Comparison of ENCODE assay signal across 8 cellular contexts in genomic region chr5:68251386-68251785, GRCh38. TPM values are rescaled to one million over a fixed set of nuclear protein-coding genes. Genes with fewer than 3 reads are reported as not detected.
DNase-seq lines count a peak whose midpoint lies in the region; ATAC-seq, FAIRE-seq and TF ChIP-seq lines count a peak whose summit lies in the region.

No MANE protein-coding gene starts in this region.

- no peak overlapping the region for H3K4me3 ChIP-seq in astrocyte (ENCODE audit: insufficient read depth, low read depth, low read length)
- peak overlapping the region; percentile 5 for H3K4me3 ChIP-seq in naive thymus-derived CD4-positive, alpha-beta T cell (ENCODE audit: low read length)

- peak overlapping the region; percentile 31 for H3K4me2 ChIP-seq in astrocyte (ENCODE audit: low read length)

- no peaks in the 10 kb centered on the region for H3K27me3 ChIP-seq in astrocyte (ENCODE audit: insufficient read depth, low read length)
- no peaks in the 10 kb centered on the region for H3K27me3 ChIP-seq in naive thymus-derived CD4-positive, alpha-beta T cell (ENCODE audit: control insufficient read depth in 2 of 2, insufficient read depth in 2 of 2, low read length in 2 of 2)

- no peaks in the 10 kb centered on the region for H3K9me3 ChIP-seq in astrocyte (ENCODE audit: insufficient read depth, low read depth, low read length)
- H3K9me3 ChIP-seq in naive thymus-derived CD4-positive, alpha-beta T cell (ENCODE audit: control insufficient read depth in 2 of 3, low read length in 3 of 3) = no peaks in the 10 kb centered on the region

- no peaks in the 10 kb centered on the region for H3K9me3 Mint-ChIP-seq in astrocyte (ENCODE audit: unreplicated experiment)
- H3K9me3 Mint-ChIP-seq in naive thymus-derived CD4-positive, alpha-beta T cell = no peaks in the 10 kb centered on the region

- DNase-seq in T-helper 22 cell (ENCODE audit: low read depth) (peak; percentile 29), astrocyte (ENCODE audit: low read depth) (peak; percentile 40), substantia nigra (lab: John Stamatoyannopoulos, UW) (peak in 2 of 49 donors; percentile 33 to 35), putamen (ENCODE audit: low spot score) (no peak), SKM-1 (lab: John Stamatoyannopoulos, UW; ENCODE audit: unreplicated experiment) (no peak), NCI-H748 (lab: John Stamatoyannopoulos, UW; ENCODE audit: unreplicated experiment) (no peak)
- DNase-seq in naive thymus-derived CD4-positive, alpha-beta T cell = peak in 7 of 9 donors; percentile 28 to 70 (median 41)

- no peak overlapping the region for H3K9ac ChIP-seq in astrocyte (ENCODE audit: low read length)

- TF ChIP-seq CTCF in astrocyte (IDR thresholded peaks at IDR 0.05; ENCODE audit: insufficient read depth, low read depth, low read length) = no peak

- peaks cover 24% of the 10 kb centered on the region for H4K20me1 ChIP-seq in astrocyte (ENCODE audit: insufficient read depth, low read length)

- CTCF ChIA-PET in naive thymus-derived CD4-positive, alpha-beta T cell (lab: Charles Lee) = interaction anchor here (0.7 to 3.9 kb wide), 2 partner anchors 159 to 1005 kb away, joined by 4 to 33 read pairs; no protein-coding TSS in a partner anchor

- no peak overlapping the region for H3K27ac Mint-ChIP-seq in astrocyte (ENCODE audit: unreplicated experiment)
- peak overlapping the region; percentile 10 to 95 (median 91) for H3K27ac Mint-ChIP-seq in naive thymus-derived CD4-positive, alpha-beta T cell

- peaks cover 10% of the 10 kb centered on the region for H3K4me1 ChIP-seq in astrocyte (ENCODE audit: insufficient read depth, low read length)
- H3K4me1 ChIP-seq in naive thymus-derived CD4-positive, alpha-beta T cell (ENCODE audit: control insufficient read depth in 2 of 2, insufficient read depth in 2 of 2, low read length in 2 of 2) = peaks cover 51 to 66% of the 10 kb centered on the region in 2 donors

- no peaks in the 10 kb centered on the region for H3K36me3 ChIP-seq in astrocyte (ENCODE audit: insufficient read depth, low read length)
- H3K36me3 ChIP-seq in naive thymus-derived CD4-positive, alpha-beta T cell (ENCODE audit: control insufficient read depth in 2 of 3, insufficient read depth in 3 of 3, low read length in 3 of 3) = no peaks in the 10 kb centered on the region

- H3K36me3 Mint-ChIP-seq in astrocyte (ENCODE audit: low read depth, unreplicated experiment) = no peaks in the 10 kb centered on the region
- peaks cover 0 to 2% (median 0%) of the 10 kb centered on the region in 5 donors for H3K36me3 Mint-ChIP-seq in naive thymus-derived CD4-positive, alpha-beta T cell

- peaks cover 20% of the 10 kb centered on the region for H3K4me1 Mint-ChIP-seq in astrocyte (ENCODE audit: low read depth, unreplicated experiment)
- H3K4me1 Mint-ChIP-seq in naive thymus-derived CD4-positive, alpha-beta T cell = peaks cover 65 to 94% (median 89%) of the 10 kb centered on the region in 7 donors

- H3K27ac ChIP-seq in astrocyte (ENCODE audit: low read depth, low read length) (no peak overlapping the region), substantia nigra (ENCODE audit: low read depth, low read length, poor library complexity, severe bottlenecking) (peak overlapping the region; percentile 39)
- H3K27ac ChIP-seq in naive thymus-derived CD4-positive, alpha-beta T cell (ENCODE audit: low read depth, low read length) = peak overlapping the region; percentile 60

- POLR2A ChIA-PET in naive thymus-derived CD4-positive, alpha-beta T cell (lab: Charles Lee) = interaction anchor here (1.0 to 2.7 kb wide), 4 partner anchors 13 to 1005 kb away, joined by 3 to 14 read pairs (median 4); partner anchors contain the start of gene PIK3R1

- H3K79me2 ChIP-seq in astrocyte (ENCODE audit: insufficient read depth, low read length) = peaks cover 12% of the 10 kb centered on the region

- no peak overlapping the region for H3K4me3 Mint-ChIP-seq in astrocyte (ENCODE audit: unreplicated experiment)
- H3K4me3 Mint-ChIP-seq in naive thymus-derived CD4-positive, alpha-beta T cell = peak overlapping the region; percentile 15 to 79 (median 58)

- ATAC-seq in naive thymus-derived CD4-positive, alpha-beta T cell = peak; percentile 68
- ATAC-seq in GM19463 (IDR thresholded peaks at IDR 0.05; ENCODE audit: unreplicated experiment) = no peak

- H2AFZ ChIP-seq in astrocyte (ENCODE audit: low read depth, low read length) = no peak overlapping the region

- H3K27me3 Mint-ChIP-seq in astrocyte (ENCODE audit: low read depth, unreplicated experiment) = no peaks in the 10 kb centered on the region
- H3K27me3 Mint-ChIP-seq in naive thymus-derived CD4-positive, alpha-beta T cell = no peaks in the 10 kb centered on the region

- no peak for FAIRE-seq in astrocyte (lab: Jason Lieb, UNC)

- intact Hi-C loops in naive thymus-derived CD4-positive, alpha-beta T cell (cut with micrococcal nuclease) = loop anchor here (1.0 to 10.0 kb wide), 6 partner anchors 12 to 1247 kb away; partner anchors contain the start of gene PIK3R1 (in 2 of the 2)

RNA-seq across cellular contexts. Expression of gene PIK3R1, which starts 35.8 kb away (rescaled TPM):
- 21.8 and 25.7 TPM in 2 replicates for total RNA-seq in astrocyte
- 100 to 1,000 TPM in 4 of 5 experiments, 10 to 100 TPM in 1; 72.0 to 207 (median 131) TPM for total RNA-seq in naive thymus-derived CD4-positive, alpha-beta T cell
- polyA plus RNA-seq in naive thymus-derived CD4-positive, alpha-beta T cell = 100 to 1,000 TPM in 1 of 2 donors, 10 to 100 TPM in 1; 85.1 to 110 TPM

Comparison
In these comparisons a context has a peak if more than half of its experiments do, and no peak if none do; other contexts are left out.
1. DNase-seq: peak in T-helper 22 cell (single experiment), astrocyte (single experiment) and naive thymus-derived CD4-positive, alpha-beta T cell (7 of 9); none in putamen (single experiment), SKM-1 (single experiment) and NCI-H748 (single experiment).